Comparison of ENCODE assay signal across 1 cellular context in the genomic region with DNA sequence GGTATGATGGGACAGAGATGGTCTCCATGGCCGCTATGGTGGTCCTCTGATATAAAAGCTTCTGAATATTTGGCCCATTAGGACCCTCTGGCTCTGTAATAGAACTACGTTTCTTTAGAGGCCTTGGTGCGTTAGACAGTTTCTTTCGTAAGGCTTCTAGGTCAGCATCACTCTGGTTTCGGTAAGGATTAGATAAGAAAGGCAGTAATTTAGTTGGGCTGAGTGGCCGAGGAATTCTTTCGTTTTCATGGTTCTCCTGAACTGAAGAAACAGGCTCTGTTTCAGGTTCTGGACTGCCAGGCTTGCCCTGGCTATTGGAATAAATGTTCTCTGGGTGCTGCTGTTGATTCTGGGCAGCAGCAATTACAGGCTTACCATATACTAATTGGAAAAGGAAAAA.
TF ChIP-seq lines count a peak whose summit lies in the region.

No MANE protein-coding gene starts in this region.

TF ChIP-seq in HCT116, 20 proteins besides CTCF, POLR2A, EP300 and RAD21:
- TF ChIP-seq ZNF274 (IDR thresholded peaks at IDR 0.05; ENCODE audit: low read depth, low read length) (no peak), EGR1 (IDR thresholded peaks at IDR 0.05; ENCODE audit: low read depth) (no peak), SRF (IDR thresholded peaks at IDR 0.05; ENCODE audit: low read depth) (no peak), SP1 (IDR thresholded peaks at IDR 0.05; ENCODE audit: low read depth) (no peak), ELF1 (IDR thresholded peaks at IDR 0.05; ENCODE audit: borderline replicate concordance, low read depth) (no peak), JUND (IDR thresholded peaks at IDR 0.05) (no peak), EZH2phosphoT487 (IDR thresholded peaks at IDR 0.05; ENCODE audit: borderline replicate concordance) (no peak), TCF7L2 (IDR thresholded peaks at IDR 0.05; ENCODE audit: borderline replicate concordance, extremely low read depth, insufficient read depth, insufficient read length) (no peak), ZFX (IDR thresholded peaks at IDR 0.05) (no peak), SIN3A (IDR thresholded peaks at IDR 0.05; ENCODE audit: low read depth) (no peak)
- TF ChIP-seq, protein P1, sequence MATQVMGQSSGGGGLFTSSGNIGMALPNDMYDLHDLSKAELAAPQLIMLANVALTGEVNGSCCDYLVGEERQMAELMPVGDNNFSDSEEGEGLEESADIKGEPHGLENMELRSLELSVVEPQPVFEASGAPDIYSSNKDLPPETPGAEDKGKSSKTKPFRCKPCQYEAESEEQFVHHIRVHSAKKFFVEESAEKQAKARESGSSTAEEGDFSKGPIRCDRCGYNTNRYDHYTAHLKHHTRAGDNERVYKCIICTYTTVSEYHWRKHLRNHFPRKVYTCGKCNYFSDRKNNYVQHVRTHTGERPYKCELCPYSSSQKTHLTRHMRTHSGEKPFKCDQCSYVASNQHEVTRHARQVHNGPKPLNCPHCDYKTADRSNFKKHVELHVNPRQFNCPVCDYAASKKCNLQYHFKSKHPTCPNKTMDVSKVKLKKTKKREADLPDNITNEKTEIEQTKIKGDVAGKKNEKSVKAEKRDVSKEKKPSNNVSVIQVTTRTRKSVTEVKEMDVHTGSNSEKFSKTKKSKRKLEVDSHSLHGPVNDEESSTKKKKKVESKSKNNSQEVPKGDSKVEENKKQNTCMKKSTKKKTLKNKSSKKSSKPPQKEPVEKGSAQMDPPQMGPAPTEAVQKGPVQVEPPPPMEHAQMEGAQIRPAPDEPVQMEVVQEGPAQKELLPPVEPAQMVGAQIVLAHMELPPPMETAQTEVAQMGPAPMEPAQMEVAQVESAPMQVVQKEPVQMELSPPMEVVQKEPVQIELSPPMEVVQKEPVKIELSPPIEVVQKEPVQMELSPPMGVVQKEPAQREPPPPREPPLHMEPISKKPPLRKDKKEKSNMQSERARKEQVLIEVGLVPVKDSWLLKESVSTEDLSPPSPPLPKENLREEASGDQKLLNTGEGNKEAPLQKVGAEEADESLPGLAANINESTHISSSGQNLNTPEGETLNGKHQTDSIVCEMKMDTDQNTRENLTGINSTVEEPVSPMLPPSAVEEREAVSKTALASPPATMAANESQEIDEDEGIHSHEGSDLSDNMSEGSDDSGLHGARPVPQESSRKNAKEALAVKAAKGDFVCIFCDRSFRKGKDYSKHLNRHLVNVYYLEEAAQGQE (IDR thresholded peaks at IDR 0.05; ENCODE audit: low read depth) = no peak
- TF ChIP-seq, protein P2, sequence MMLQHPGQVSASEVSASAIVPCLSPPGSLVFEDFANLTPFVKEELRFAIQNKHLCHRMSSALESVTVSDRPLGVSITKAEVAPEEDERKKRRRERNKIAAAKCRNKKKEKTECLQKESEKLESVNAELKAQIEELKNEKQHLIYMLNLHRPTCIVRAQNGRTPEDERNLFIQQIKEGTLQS (IDR thresholded peaks at IDR 0.05) = no peak
